Comparison of ENCODE assay signal across 8 cellular contexts in the genomic region with DNA sequence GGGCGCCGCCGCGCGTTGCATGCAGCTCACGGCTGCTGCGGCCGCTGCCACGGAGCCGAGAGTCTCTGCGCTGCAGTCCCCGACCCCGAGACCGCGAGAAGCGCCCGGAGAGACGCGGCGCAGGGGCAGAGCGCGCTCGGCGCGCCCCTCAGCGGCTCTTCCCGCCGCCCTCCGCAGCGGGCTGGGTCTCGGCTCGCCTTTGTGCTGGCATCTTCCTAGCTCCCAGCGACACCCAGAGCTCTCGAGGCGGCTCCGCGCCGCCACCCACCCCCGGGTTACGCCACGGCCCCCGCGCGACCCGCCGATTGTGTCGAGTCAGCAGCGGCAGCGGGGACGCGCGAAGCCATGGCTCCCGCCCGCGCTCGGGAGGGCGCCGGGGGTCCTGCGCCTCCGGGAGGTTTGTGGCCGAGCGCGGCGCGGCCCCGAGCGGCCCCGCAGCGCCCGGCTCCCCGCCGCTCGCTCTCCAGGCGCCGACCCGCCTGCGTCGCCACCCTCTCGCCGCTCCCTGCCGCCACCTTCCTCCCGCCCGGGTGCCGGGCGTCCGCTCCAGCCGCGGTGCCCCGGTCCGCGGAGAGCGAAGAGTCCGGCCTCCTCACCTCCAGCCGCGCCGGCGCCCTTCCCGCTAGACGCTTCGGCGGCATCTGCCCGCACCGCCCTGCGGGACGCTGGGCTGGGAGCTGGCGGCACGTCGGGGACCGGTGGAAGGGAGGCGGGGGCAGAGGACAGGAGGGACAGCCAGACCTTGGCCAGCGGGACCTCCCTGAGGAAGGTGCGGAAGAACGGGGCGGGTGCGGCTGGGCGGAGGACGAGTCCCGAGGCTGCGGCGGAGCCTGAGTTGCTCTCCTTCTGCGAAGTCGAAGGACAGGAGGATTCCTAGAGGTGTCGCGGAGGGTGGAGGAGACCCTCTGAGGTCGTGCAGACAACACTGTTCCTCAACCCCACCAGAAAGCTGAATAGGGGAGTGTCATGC. TPM values are rescaled to one million over a fixed set of nuclear protein-coding genes. Genes with fewer than 3 reads are reported as not detected.
A peak's percentile ranks its signal among the peaks of the same experiment; 100 is the strongest.
DNase-seq lines count a peak whose midpoint lies in the region; ATAC-seq and TF ChIP-seq lines count a peak whose summit lies in the region.

A gene (minus strand): TSS at position 643 of the 970 bp plus-strand sequence.

- CTCF ChIA-PET in Caco-2 (lab: Charles Lee), result interaction anchor here (1.2 kb wide), 1 partner anchor 158 kb away, joined by 3 read pairs; no protein-coding TSS in a partner anchor

- H3K9me3 ChIP-seq in Caco-2 (no peaks in the 10 kb centered on the region), SJCRH30 (replicated peaks) (no peaks in the 10 kb centered on the region)

- BruUV-seq in Caco-2 (replicated peaks; lab: Mats Ljungman, UMichigan), result no TSS peak

- peak; percentile 66 for ATAC-seq in GM19328 (IDR thresholded peaks at IDR 0.05; ENCODE audit: unreplicated experiment)
- ATAC-seq in HG03460 (IDR thresholded peaks at IDR 0.05; ENCODE audit: unreplicated experiment), result peak; percentile 46
- ATAC-seq in left colon, result peak; percentile 56

- H3K36me3 Mint-ChIP-seq in Caco-2 (ENCODE audit: insufficient read depth, unreplicated experiment), result no peaks in the 10 kb centered on the region

- POLR2A ChIA-PET in Caco-2 (lab: Charles Lee), result no interaction called here

- peaks cover 8% of the 10 kb centered on the region; the same call in 1 of the 2 replicates for H3K4me1 ChIP-seq in Caco-2
- peaks cover 8% of the 10 kb centered on the region for H3K4me1 ChIP-seq in SJCRH30

- DNase-seq in Caco-2 (peak; percentile 37 to 48), SJCRH30 (peak; percentile 61 to 70), coronary artery (ENCODE audit: low spot score) (peak; percentile 73), left colon (peak in 1 of 2 donors; percentile 10), NCI-H2196 (lab: John Stamatoyannopoulos, UW; ENCODE audit: unreplicated experiment) (no peak)
- peak; percentile 44 for DNase-seq in stimulated activated CD8-positive, alpha-beta memory T cell treated with anti-CD3 and anti-CD28 coated beads, Interleukin-4, amount 100 ng/mL, for 48 hours

- peaks cover 32% of the 10 kb centered on the region for H3K27me3 Mint-ChIP-seq in Caco-2 (ENCODE audit: insufficient read depth, unreplicated experiment)

- peak within 1 kb of the TSS; percentile 74 for H3K4me3 ChIP-seq in Caco-2 (ENCODE audit: low read depth, low read length)
- peak within 1 kb of the TSS; percentile 92 for H3K4me3 ChIP-seq in SJCRH30
- peak within 1 kb of the TSS; percentile 80 for H3K4me3 ChIP-seq in coronary artery

- peak within 1 kb of the TSS; percentile 43; the same call in 1 of the 2 replicates for H3K27ac ChIP-seq in SJCRH30
- peak within 1 kb of the TSS; percentile 89 for H3K27ac ChIP-seq in coronary artery

- intact Hi-C loops in Caco-2 (cut with micrococcal nuclease; ENCODE audit: unreplicated experiment), result loop anchor here (2.0 kb wide), 2 partner anchors 46 to 294 kb away; a partner anchor contains a TSS
- intact Hi-C loops in left colon (cut with DNase I, micrococcal nuclease), result no loop called here

- H3K27me3 ChIP-seq in Caco-2 (replicated peaks; ENCODE audit: control insufficient read depth, insufficient read depth, low read length) (peaks cover 2% of the 10 kb centered on the region), SJCRH30 (no peaks in the 10 kb centered on the region)

- H3K4me1 Mint-ChIP-seq in Caco-2 (ENCODE audit: low read depth, unreplicated experiment), result peaks cover 8% of the 10 kb centered on the region

- no peak for TF ChIP-seq CTCF in Caco-2 (IDR thresholded peaks at IDR 0.05; ENCODE audit: insufficient read depth in 1 of 2, low read depth in 1 of 2, low read length in 1 of 2, severe bottlenecking in 1 of 2, unreplicated experiment in 1 of 2)
- no peak for TF ChIP-seq CTCF in coronary artery (IDR thresholded peaks at IDR 0.05)

- no peak within 1 kb of the TSS for H3K27ac Mint-ChIP-seq in Caco-2 (ENCODE audit: unreplicated experiment)

- peak within 1 kb of the TSS; percentile 76 for H3K4me3 Mint-ChIP-seq in Caco-2 (ENCODE audit: unreplicated experiment)

- H3K9me3 Mint-ChIP-seq in Caco-2 (ENCODE audit: unreplicated experiment), result no peaks in the 10 kb centered on the region

- H3K36me3 ChIP-seq in Caco-2 (ENCODE audit: control insufficient read depth, insufficient read depth, low read length), result no peaks in the 10 kb centered on the region
- H3K36me3 ChIP-seq in SJCRH30, result no peaks in the 10 kb centered on the region

RNA-seq across cellular contexts. Expression of the gene that starts here (rescaled TPM):
- total RNA-seq in Caco-2 (2022) (3.5 and 3.6 TPM in 2 replicates), left colon (1 to 10 TPM in 1 of 2 donors, under 1 TPM in 1; 0.95 to 1.6 TPM)
- 2.0 and 2.4 TPM in 2 replicates for total RNA-seq in SJCRH30 (2014; rRNA removed; shearing (Covaris generic))
